In genomic region chr5:99061711-99062110, GRCh38 we compare ENCODE assay signal across 13 cellular contexts.
DNase-seq lines count a peak whose midpoint lies in the region; ATAC-seq and TF ChIP-seq lines count a peak whose summit lies in the region.
"Had no signal": no experiment of that assay in that cellular context is flagged by ENCODE, and none has a peak within 500 bp of the region (broad histone marks: within the 10 kb centered on the region; RNA-seq: fewer than 3 reads in every experiment).

No MANE protein-coding gene starts in this region.

- no peaks in the 10 kb centered on the region for H3K4me1 ChIP-seq in Panc1 (ENCODE audit: control insufficient read depth, insufficient read depth, low read length)
- peaks cover 0 to 2% of the 10 kb centered on the region in 2 experiments for H3K4me1 ChIP-seq in trophoblast cell (ENCODE audit: control insufficient read depth in 1 of 2, insufficient read depth in 2 of 2, low read length in 2 of 2)
- H3K4me1 ChIP-seq: parathyroid adenoma had no signal

- H3K4me3 ChIP-seq in Panc1 (ENCODE audit: low read depth in 2 of 2, low read length in 2 of 2) = no peak overlapping the region
- H3K4me3 ChIP-seq in choroid plexus epithelial cell (ENCODE audit: low read depth, low read length) = no peak overlapping the region
- H3K4me3 ChIP-seq in trophoblast cell (ENCODE audit: low read depth, low read length) = no peak overlapping the region

- H3K18ac ChIP-seq in trophoblast cell (ENCODE audit: low read length) = no peak overlapping the region

- no peak overlapping the region for H4K8ac ChIP-seq in trophoblast cell (ENCODE audit: low read depth, low read length)

- no peak overlapping the region for H2AFZ ChIP-seq in trophoblast cell (ENCODE audit: insufficient read depth, low read length, poor library complexity)
- H2AFZ ChIP-seq: parathyroid adenoma had no signal

- POLR2A ChIA-PET in Panc1 (lab: Charles Lee) = no interaction called here

- CTCF ChIA-PET in Panc1 (lab: Charles Lee) = interaction anchor here (0.8 kb wide), 1 partner anchor 292 kb away, joined by 4 read pairs; no protein-coding TSS in a partner anchor

- H4K12ac ChIP-seq in trophoblast cell (ENCODE audit: low read depth, low read length) = no peak overlapping the region

- BruUV-seq in Panc1 (replicated peaks; lab: Mats Ljungman, UMichigan) = no TSS peak

- no peak overlapping the region for H3K23ac ChIP-seq in trophoblast cell (ENCODE audit: low read length)

- H3K27me3 ChIP-seq in Panc1 (ENCODE audit: control insufficient read depth, insufficient read depth, low read length) = no peaks in the 10 kb centered on the region; the same call in 1 of the 2 replicates
- H3K27me3 ChIP-seq in trophoblast cell (ENCODE audit: insufficient read depth, low read length) = no peaks in the 10 kb centered on the region

- H3K9ac ChIP-seq in trophoblast cell (ENCODE audit: low read length) = no peak overlapping the region
- H3K9ac ChIP-seq: parathyroid adenoma had no signal

- no peak overlapping the region for H3K14ac ChIP-seq in trophoblast cell (ENCODE audit: low read length)

- H3K79me1 ChIP-seq in trophoblast cell (ENCODE audit: low read length) = no peaks in the 10 kb centered on the region

- no peak overlapping the region for H2BK12ac ChIP-seq in trophoblast cell (ENCODE audit: low read length)

- ATAC-seq in Panc1 (0 out of 2 replicates have a peak, but pooled peaks have one; percentile 21), GM19395 (IDR thresholded peaks at IDR 0.05; ENCODE audit: unreplicated experiment) (no peak), HG02571 (IDR thresholded peaks at IDR 0.05; ENCODE audit: unreplicated experiment) (no peak)

- H2BK5ac ChIP-seq in trophoblast cell (ENCODE audit: low read depth, low read length, poor library complexity) = no peak overlapping the region

- H3K36me3 ChIP-seq in Panc1 (ENCODE audit: control insufficient read depth, insufficient read depth, low read length) (no peaks in the 10 kb centered on the region), trophoblast cell (ENCODE audit: control insufficient read depth in 1 of 2, insufficient read depth in 2 of 2, low read length in 2 of 2) (no peaks in the 10 kb centered on the region)

- no peak overlapping the region for H2AK5ac ChIP-seq in trophoblast cell (ENCODE audit: low read length)

- TF ChIP-seq CTCF in Panc1 (IDR thresholded peaks at IDR 0.05) (no peak), choroid plexus epithelial cell (conservative IDR thresholded peaks at IDR 0.05; ENCODE audit: low read depth, low read length) (no peak)

- no peak overlapping the region for H4K91ac ChIP-seq in trophoblast cell (ENCODE audit: low read depth, low read length)

- DNase-seq in GM04504 (ENCODE audit: low read depth) (peak; percentile 46), Panc1 (ENCODE audit: low read depth, low spot score) (no peak), choroid plexus epithelial cell (ENCODE audit: low read depth) (peak; percentile 50), trophoblast cell (peak; percentile 63 to 91), inferior parietal cortex (ENCODE audit: extremely low spot score) (no peak)
- DNase-seq in activated CD4-positive, alpha-beta T cell treated with anti-CD3 and anti-CD28 coated beads for 48 hours = no peak
- DNase-seq: DMS 273 treated with DMSO at 0.1 percent for 48 hours; KBM-7; NCI-H69; stimulated activated CD4-positive, alpha-beta T cell treated with anti-CD3 and anti-CD28 coated beads, Interleukin-4, amount 100 ng/mL, for 4 hours had no signal

- no peak overlapping the region for H3K4me2 ChIP-seq in trophoblast cell (ENCODE audit: low read length)

- H3K4ac ChIP-seq in trophoblast cell (ENCODE audit: low read depth, low read length) = no peak overlapping the region

- H3K9me3 ChIP-seq in Panc1 (ENCODE audit: control insufficient read depth, insufficient read depth, low read depth, low read length) = no peaks in the 10 kb centered on the region
- H3K9me3 ChIP-seq in trophoblast cell (ENCODE audit: insufficient read depth, low read depth, low read length) = no peaks in the 10 kb centered on the region

- intact Hi-C loops in Panc1 (cut with micrococcal nuclease; ENCODE audit: unreplicated experiment) = no loop called here

- no peaks in the 10 kb centered on the region for H3K79me2 ChIP-seq in trophoblast cell (ENCODE audit: control insufficient read depth, insufficient read depth, low read length, poor library complexity)
- H3K79me2 ChIP-seq: parathyroid adenoma had no signal

- in situ Hi-C loops in Panc1 (cut with HindIII; ENCODE audit: low pct_unique_long_range_greater_than_20kb, low sequenced_read_pairs) = no loop called here

- no CpG with 5 or more reads among the region's 2 CpGs for WGBS in trophoblast cell (ENCODE audit: extremely low coverage, insufficient coverage, insufficient read length)

- no peak overlapping the region for H2BK120ac ChIP-seq in trophoblast cell (ENCODE audit: insufficient read depth, low read length, poor library complexity)

- no peak overlapping the region for H3K27ac ChIP-seq in Panc1 (ENCODE audit: low read length)
- no peak overlapping the region for H3K27ac ChIP-seq in trophoblast cell (ENCODE audit: low read depth, low read length)
- H3K27ac ChIP-seq: parathyroid adenoma had no signal

Comparison
In these comparisons a context has a peak if more than half of its experiments do, and no peak if none do; other contexts are left out.
1. DNase-seq: peak in GM04504 (single experiment), choroid plexus epithelial cell (single experiment) and trophoblast cell (2 of 2); none in Panc1 (single experiment), activated CD4-positive, alpha-beta T cell treated with anti-CD3 and anti-CD28 coated beads for 48 hours (single experiment) and inferior parietal cortex (single experiment).